ENCODE assay signal across 4 cellular contexts in the genomic region with DNA sequence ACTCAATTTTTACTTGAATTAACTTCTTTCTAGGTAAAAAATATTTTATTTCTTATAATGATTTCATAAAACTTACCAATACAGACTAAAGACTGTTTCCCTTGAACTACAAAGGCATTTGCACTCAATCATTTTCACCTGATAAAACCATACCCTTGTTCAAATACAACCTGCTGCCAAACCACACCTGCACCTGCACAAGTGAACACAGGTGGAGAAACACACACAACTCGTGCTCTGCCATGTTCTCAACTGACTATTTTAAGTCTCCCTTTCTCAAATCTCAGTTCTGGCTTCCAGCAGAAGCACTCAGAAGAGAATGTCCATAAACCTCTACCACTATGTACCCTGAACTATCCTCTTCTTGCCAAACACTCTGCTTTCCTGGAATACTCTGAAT.
"Had no signal": no experiment of that assay in that cellular context is flagged by ENCODE, and none has a peak within 500 bp of the region (broad histone marks: within the 10 kb centered on the region; RNA-seq: fewer than 3 reads in every experiment).

No MANE protein-coding gene starts in this region.

- H3K4me2 ChIP-seq: GM23338 had no signal

- ATAC-seq: GM23338, HepG2 had no signal

- H3K4me3 ChIP-seq: GM23338 had no signal

- DNase-seq: H9, HCEC 1CT had no signal

- H2AFZ ChIP-seq: GM23338 had no signal
